Comparison of ENCODE assay signal across 10 cellular contexts in genomic region chr11:130403301-130403804, GRCh38. TPM values are rescaled to one million over a fixed set of nuclear protein-coding genes. Genes with fewer than 3 reads are reported as not detected.
A peak's percentile ranks its signal among the peaks of the same experiment; 100 is the strongest.
DNase-seq lines count a peak whose midpoint lies in the region; ATAC-seq, FAIRE-seq and TF ChIP-seq lines count a peak whose summit lies in the region.
"Had no signal": no experiment of that assay in that cellular context is flagged by ENCODE, and none has a peak within 500 bp of the region (broad histone marks: within the 10 kb centered on the region; RNA-seq: fewer than 3 reads in every experiment).

No MANE protein-coding gene starts in this region.

- no peak overlapping the region for H3K9ac ChIP-seq in endodermal cell (ENCODE audit: extremely low read depth, low read length, poor library complexity, severe bottlenecking)
- H3K9ac ChIP-seq in mesenchymal stem cell (ENCODE audit: low read length): peak overlapping the region; percentile 66

- peaks cover 21% of the 10 kb centered on the region for H3K4me1 Mint-ChIP-seq in endodermal cell

- H3K4me3 ChIP-seq in endodermal cell (ENCODE audit: low read length) (no peak overlapping the region), mesenchymal stem cell (ENCODE audit: insufficient read depth in 1 of 2, low read depth in 1 of 2, low read length in 2 of 2) (peak overlapping the region in 1 of 2 experiments; percentile 48), upper lobe of left lung (no peak overlapping the region)

- 74 to 81% methylated on average over 11 of the region's 11 CpGs for WGBS in endodermal cell (ENCODE audit: insufficient coverage in 1 of 2, insufficient read length in 1 of 2), 2 experiments
- 36% methylated on average over 11 of the region's 11 CpGs for WGBS in mesenchymal stem cell
- 69% methylated on average over 7 to 11 of the region's 11 CpGs for WGBS in upper lobe of left lung, 2 donors

- peak overlapping the region in 1 of 2 experiments; percentile 22 for H3K18ac ChIP-seq in mesenchymal stem cell (ENCODE audit: low read depth in 1 of 2, low read length in 2 of 2)

- H3K9me3 ChIP-seq in endodermal cell (ENCODE audit: control insufficient read depth, low read length) (no peaks in the 10 kb centered on the region), mesenchymal stem cell (ENCODE audit: control insufficient read depth, low read length) (no peaks in the 10 kb centered on the region), upper lobe of left lung (no peaks in the 10 kb centered on the region)

- no peaks in the 10 kb centered on the region for H3K27me3 ChIP-seq in endodermal cell (ENCODE audit: control insufficient read depth, insufficient read depth, low read length, poor library complexity, severe bottlenecking)
- peaks cover 0 to 60% of the 10 kb centered on the region in 2 experiments for H3K27me3 ChIP-seq in mesenchymal stem cell (ENCODE audit: control insufficient read depth in 1 of 2, insufficient read depth in 1 of 2, low read length in 2 of 2)
- H3K27me3 ChIP-seq in upper lobe of left lung: no peaks in the 10 kb centered on the region

- H3K4me2 ChIP-seq in mesenchymal stem cell (ENCODE audit: low read length, poor library complexity, severe bottlenecking): no peak overlapping the region

- H2BK120ac ChIP-seq in mesenchymal stem cell (ENCODE audit: low read depth, low read length): no peak overlapping the region

- H3K4me1 ChIP-seq in endodermal cell (ENCODE audit: control insufficient read depth, insufficient read depth, low read length) (no peaks in the 10 kb centered on the region), mesenchymal stem cell (ENCODE audit: control insufficient read depth, insufficient read depth, low read depth, low read length) (peaks cover 19% of the 10 kb centered on the region), upper lobe of left lung (peaks cover 0 to 10% (median 3%) of the 10 kb centered on the region in 4 donors)

- no peak overlapping the region for H3K14ac ChIP-seq in mesenchymal stem cell (ENCODE audit: low read length in 2 of 2)

- H2BK15ac ChIP-seq in mesenchymal stem cell (ENCODE audit: low read depth, poor library complexity, severe bottlenecking): no peak overlapping the region

- no peak overlapping the region for H2AK5ac ChIP-seq in mesenchymal stem cell (ENCODE audit: low read length, severe bottlenecking)

- no peaks in the 10 kb centered on the region for H3K79me1 ChIP-seq in mesenchymal stem cell (replicated peaks; ENCODE audit: low read length, poor library complexity, severe bottlenecking)

- no peak overlapping the region for H4K8ac ChIP-seq in mesenchymal stem cell (ENCODE audit: low read length)

- peak; percentile 25 to 61 for ATAC-seq in upper lobe of left lung (ENCODE audit: low FRiP score in 2 of 2)

- no peak overlapping the region for H3K4me3 Mint-ChIP-seq in endodermal cell

- no peak overlapping the region for H4K91ac ChIP-seq in mesenchymal stem cell (ENCODE audit: low read length)

- TF ChIP-seq CTCF in endodermal cell (conservative IDR thresholded peaks at IDR 0.05): no peak
- no peak for TF ChIP-seq CTCF in upper lobe of left lung (IDR thresholded peaks at IDR 0.05)

- H3K27me3 Mint-ChIP-seq in endodermal cell (ENCODE audit: insufficient read depth): no peaks in the 10 kb centered on the region

- H3K36me3 ChIP-seq in endodermal cell (ENCODE audit: control insufficient read depth, insufficient read depth, low read length) (no peaks in the 10 kb centered on the region), mesenchymal stem cell (ENCODE audit: control insufficient read depth in 1 of 2, insufficient read depth in 2 of 2, low read depth in 1 of 2, low read length in 2 of 2) (no peaks in the 10 kb centered on the region), upper lobe of left lung (peaks cover 0 to 3% (median 0%) of the 10 kb centered on the region in 4 donors)

- no peak overlapping the region for H2BK12ac ChIP-seq in mesenchymal stem cell (ENCODE audit: low read length in 2 of 2)

- H3K9me3 Mint-ChIP-seq in endodermal cell: no peaks in the 10 kb centered on the region

- H3K4ac ChIP-seq in mesenchymal stem cell (ENCODE audit: low read depth in 1 of 2, low read length in 2 of 2): no peak overlapping the region

- H2BK5ac ChIP-seq in mesenchymal stem cell (ENCODE audit: low read depth, low read length, poor library complexity, severe bottlenecking): no peak overlapping the region

- H3K23ac ChIP-seq in mesenchymal stem cell (ENCODE audit: low read length in 2 of 2): no peak overlapping the region

- no peak for FAIRE-seq in frontal cortex (lab: Jason Lieb, UNC)

- H3K27ac ChIP-seq in endodermal cell (ENCODE audit: low read depth, low read length): no peak overlapping the region
- H3K27ac ChIP-seq in mesenchymal stem cell (ENCODE audit: low read length, poor library complexity, severe bottlenecking): peak overlapping the region; percentile 48
- peak overlapping the region in 3 of 4 donors; percentile 1 to 63 (median 61) for H3K27ac ChIP-seq in upper lobe of left lung

- no peak for TF ChIP-seq POLR2A in upper lobe of left lung (IDR thresholded peaks at IDR 0.05)

- H3K36me3 Mint-ChIP-seq in endodermal cell (ENCODE audit: low read depth): no peaks in the 10 kb centered on the region

- H2AFZ ChIP-seq in mesenchymal stem cell (ENCODE audit: low read depth, low read length): no peak overlapping the region

- DNase-seq in NCI-H226 (peak; percentile 85), endodermal cell (peak; percentile 69), mesenchymal stem cell (peak; percentile 90), upper lobe of left lung (peak in 1 of 2 donors; percentile 28), DMS114 treated with DMSO at 0.1 percent for 48 hours (lab: John Stamatoyannopoulos, UW; ENCODE audit: unreplicated experiment) (no peak), COR-L47 (lab: John Stamatoyannopoulos, UW) (no peak), frontal cortex (ENCODE audit: low spot score in 2 of 2) (no peak)
- DNase-seq: activated naive CD4-positive, alpha-beta T cell treated with Interleukin-2 at 50 U/mL for 16 hours; NCI-H2081 treated with DMSO at 0.1 percent for 48 hours; stimulated activated CD4-positive, alpha-beta T cell treated with anti-CD3 and anti-CD28 coated beads, Interleukin-2, amount 100 ng/mL, for 24 hours had no signal

- no peak overlapping the region for H3K27ac Mint-ChIP-seq in endodermal cell

- no peak for TF ChIP-seq EP300 in upper lobe of left lung (IDR thresholded peaks at IDR 0.05)

RNA-seq across cellular contexts. Expression of gene ADAMTS8, which starts 25.1 kb away (rescaled TPM):
- 1 to 10 TPM in 1 of 2 donors, under 1 TPM in 1; 1.00 to 4.0 TPM for total RNA-seq in endodermal cell
- polyA plus RNA-seq in endodermal cell (2013, experiment 1 of 2): 2.3 TPM
- polyA plus RNA-seq in endodermal cell (2013, experiment 2 of 2): 2.6 TPM
- 1.3 TPM for polyA plus RNA-seq in mesenchymal stem cell (2013, experiment 1 of 2)
- 1.2 TPM for polyA plus RNA-seq in mesenchymal stem cell (2013, experiment 2 of 2)
- 10 to 100 TPM; 13.0 to 52.3 (median 21.5) TPM for total RNA-seq in upper lobe of left lung
- total RNA-seq in frontal cortex: 2.4 TPM

RNA-seq across cellular contexts. Expression of gene ADAMTS15, which starts 45.1 kb away (rescaled TPM):
- 1 to 10 TPM in 1 of 2 donors, under 1 TPM in 1; 0.27 to 1.0 TPM for total RNA-seq in endodermal cell
- polyA plus RNA-seq in endodermal cell (2013, experiment 1 of 2): 6.9 TPM
- polyA plus RNA-seq in endodermal cell (2013, experiment 2 of 2): 5.3 TPM
- 0.50 TPM for polyA plus RNA-seq in mesenchymal stem cell (2013, experiment 1 of 2)
- polyA plus RNA-seq in mesenchymal stem cell (2013, experiment 2 of 2): 0.45 TPM
- total RNA-seq in upper lobe of left lung: 10 to 100 TPM in 2 of 6 donors, 1 to 10 TPM in 4; 2.5 to 23.0 (median 7.2) TPM
- total RNA-seq in frontal cortex: 2.4 TPM

Comparison
In these comparisons a context has a peak if more than half of its experiments do, and no peak if none do; other contexts are left out.
1. DNase-seq: peak in NCI-H226 (single experiment), endodermal cell (single experiment) and mesenchymal stem cell (single experiment); none in DMS114 treated with DMSO at 0.1 percent for 48 hours (single experiment), COR-L47 (single experiment) and frontal cortex (0 of 2).